In the genomic region with DNA sequence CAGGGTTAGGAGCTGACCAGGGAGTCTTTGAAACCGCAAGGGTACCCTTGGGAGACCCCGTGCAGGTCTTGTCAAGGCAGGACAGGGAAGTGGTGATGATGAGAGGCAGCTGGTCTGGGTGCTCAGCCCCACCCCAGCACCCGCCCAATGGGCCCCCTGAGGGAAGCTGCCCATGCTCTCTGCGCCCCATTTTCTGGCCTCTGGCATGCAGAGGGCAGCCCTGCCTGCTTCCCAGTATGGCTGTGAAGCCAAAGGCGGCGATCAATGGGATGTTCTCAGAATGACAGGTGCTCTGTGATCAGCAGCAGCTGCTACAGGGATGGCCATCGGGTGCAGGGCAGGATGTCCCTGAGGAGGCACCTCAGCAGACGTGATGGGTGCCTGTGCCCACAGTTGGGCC, we compare ENCODE assay signal across 25 cellular contexts. TPM values are rescaled to one million over a fixed set of nuclear protein-coding genes. Genes with fewer than 3 reads are reported as not detected.
"Had no signal": no experiment of that assay in that cellular context is flagged by ENCODE, and none has a peak within 500 bp of the region (broad histone marks: within the 10 kb centered on the region; RNA-seq: fewer than 3 reads in every experiment).

No MANE protein-coding gene starts in this region.

- H3K4me3 Mint-ChIP-seq: activated CD4-positive, alpha-beta memory T cell treated with anti-CD3 and anti-CD28 coated beads for 36 hours; activated CD4-positive, alpha-beta T cell treated with anti-CD3 and anti-CD28 coated beads, Interleukin-2, amount 10 ng/mL, durations not matched to agents 7 days and 5 days; activated naive CD8-positive, alpha-beta T cell treated with anti-CD3 and anti-CD28 coated beads, Interleukin-2, amount 50 U/mL, for 24 hours; activated T-cell treated with anti-CD3 and anti-CD28 coated beads, Interleukin-2, amount 50 U/mL, for 4 hours; brain had no signal

- H3K27ac Mint-ChIP-seq: activated CD4-positive, alpha-beta memory T cell treated with anti-CD3 and anti-CD28 coated beads for 36 hours; activated CD4-positive, alpha-beta T cell treated with anti-CD3 and anti-CD28 coated beads, Interleukin-2, amount 10 ng/mL, durations not matched to agents 7 days and 5 days; activated naive CD8-positive, alpha-beta T cell treated with anti-CD3 and anti-CD28 coated beads, Interleukin-2, amount 50 U/mL, for 24 hours; brain had no signal

- H3K4me2 ChIP-seq: SK-N-SH had no signal

- H3K27ac ChIP-seq: SJCRH30, VCaP had no signal

- H3K4me3 ChIP-seq: SJCRH30 had no signal

- H3K9ac ChIP-seq: SK-N-SH had no signal

- H3K4me1 ChIP-seq: SJCRH30 had no signal

- H3K27me3 ChIP-seq: SJCRH30 had no signal

- H3K36me3 ChIP-seq: SJCRH30 had no signal

- ATAC-seq: activated naive CD8-positive, alpha-beta T cell treated with anti-CD3 and anti-CD28 coated beads, Interleukin-2, amount 50 U/mL, for 24 hours; activated T-cell treated with anti-CD3 and anti-CD28 coated beads, Interleukin-2, amount 50 U/mL, for 4 hours had no signal

- H3K4me1 Mint-ChIP-seq: activated CD4-positive, alpha-beta T cell treated with anti-CD3 and anti-CD28 coated beads, Interleukin-2, amount 10 ng/mL, durations not matched to agents 7 days and 5 days had no signal

- H3K27me3 Mint-ChIP-seq: activated CD4-positive, alpha-beta memory T cell treated with anti-CD3 and anti-CD28 coated beads for 36 hours; activated CD4-positive, alpha-beta T cell treated with anti-CD3 and anti-CD28 coated beads, Interleukin-2, amount 10 ng/mL, durations not matched to agents 7 days and 5 days; activated naive CD8-positive, alpha-beta T cell treated with anti-CD3 and anti-CD28 coated beads, Interleukin-2, amount 50 U/mL, for 24 hours had no signal

- DNase-seq: activated CD4-positive, alpha-beta memory T cell treated with anti-CD3 and anti-CD28 coated beads for 36 hours; activated CD4-positive, alpha-beta T cell treated with anti-CD3 and anti-CD28 coated beads, Interleukin-2, amount 10 ng/mL, durations not matched to agents 7 days and 5 days; activated CD4-positive, CD25-positive, alpha-beta regulatory T cell; activated CD8-positive, alpha-beta memory T cell treated with anti-CD3 and anti-CD28 coated beads for 24 hours; activated effector memory CD4-positive, alpha-beta T cell treated with anti-CD3 and anti-CD28 coated beads, Interleukin-2, amount 50 U/mL, for 16 hours; activated naive CD4-positive, alpha-beta T cell treated with Interleukin-2 at 50 U/mL for 16 hours; activated naive CD8-positive, alpha-beta T cell treated with anti-CD3 and anti-CD28 coated beads, Interleukin-2, amount 50 U/mL, for 24 hours; activated T-cell treated with anti-CD3 and anti-CD28 coated beads, Interleukin-2, amount 50 U/mL, for 4 hours; amygdala; IMR-90; Kasumi-1; KBM-7; NCI-H1105 treated with DMSO at 0.1 percent for 48 hours; NCI-H146; NCI-H1930; NCI-H2171; NCI-H226; NCI-H510A; NCI-H526 treated with DMSO at 0.1 percent for 48 hours; NCI-H82; SJCRH30; SK-N-SH; T-helper 1 cell had no signal

RNA-seq across cellular contexts. Expression of gene CDKN1C, which starts 54.7 kb away (rescaled TPM):
- total RNA-seq: SJCRH30 had no signal
